12 cellular contexts compared by ENCODE assay signal in genomic region chr6:157223021-157223430, GRCh38.
DNase-seq lines count a peak whose midpoint lies in the region; ATAC-seq lines count a peak whose summit lies in the region.
"Had no signal": no experiment of that assay in that cellular context is flagged by ENCODE, and none has a peak within 500 bp of the region (broad histone marks: within the 10 kb centered on the region; RNA-seq: fewer than 3 reads in every experiment).

No MANE protein-coding gene starts in this region.

- H3K36me3 Mint-ChIP-seq in activated naive CD8-positive, alpha-beta T cell treated with anti-CD3 and anti-CD28 coated beads, Interleukin-2, amount 10 ng/mL, durations not matched to agents 7 days and 5 days: no peaks in the 10 kb centered on the region

- no peak overlapping the region for H3K27ac Mint-ChIP-seq in stimulated activated naive CD8-positive, alpha-beta T cell treated with anti-CD3 and anti-CD28 coated beads, Interleukin-15, amount 100 ng/mL, for 72 hours
- H3K27ac Mint-ChIP-seq in activated naive CD8-positive, alpha-beta T cell treated with anti-CD3 and anti-CD28 coated beads, Interleukin-2, amount 10 ng/mL, durations not matched to agents 7 days and 5 days: peak overlapping the region; percentile 84

- peak overlapping the region in 1 of 2 donors; percentile 60 for H3K4me3 Mint-ChIP-seq in stimulated activated naive CD8-positive, alpha-beta T cell treated with anti-CD3 and anti-CD28 coated beads, Interleukin-15, amount 100 ng/mL, for 72 hours
- H3K4me3 Mint-ChIP-seq in activated naive CD8-positive, alpha-beta T cell treated with anti-CD3 and anti-CD28 coated beads, Interleukin-2, amount 10 ng/mL, durations not matched to agents 7 days and 5 days: peak overlapping the region; percentile 61

- peak; percentile 60 for ATAC-seq in stimulated activated naive CD8-positive, alpha-beta T cell treated with anti-CD3 and anti-CD28 coated beads, Interleukin-15, amount 100 ng/mL, for 72 hours
- no peak for ATAC-seq in stimulated activated naive CD8-positive, alpha-beta T cell treated with anti-CD3 and anti-CD28 coated beads, Interleukin-15, Interleukin-2, amounts not matched to agents 100 U/mL and 50 U/mL, for 24 hours
- peak; percentile 67 for ATAC-seq in activated naive CD8-positive, alpha-beta T cell treated with anti-CD3 and anti-CD28 coated beads, Interleukin-2, amount 10 ng/mL, durations not matched to agents 7 days and 5 days (ENCODE audit: low read depth)

- H3K9me3 Mint-ChIP-seq in stimulated activated naive CD8-positive, alpha-beta T cell treated with anti-CD3 and anti-CD28 coated beads, Interleukin-15, amount 100 ng/mL, for 72 hours: no peaks in the 10 kb centered on the region
- H3K9me3 Mint-ChIP-seq in activated naive CD8-positive, alpha-beta T cell treated with anti-CD3 and anti-CD28 coated beads, Interleukin-2, amount 10 ng/mL, durations not matched to agents 7 days and 5 days: no peaks in the 10 kb centered on the region

- POLR2A ChIA-PET in activated naive CD8-positive, alpha-beta T cell treated with anti-CD3 and anti-CD28 coated beads, Interleukin-2, amount 10 ng/mL, durations not matched to agents 7 days and 5 days (lab: Charles Lee): interaction anchor here (0.8 to 1.8 kb wide), 3 partner anchors 13 to 202 kb away, joined by 4 to 7 read pairs (median 4); no protein-coding TSS in a partner anchor

- H3K36me3 ChIP-seq in KOPT-K1 (ENCODE audit: insufficient read depth, low read length): no peaks in the 10 kb centered on the region

- H3K27ac ChIP-seq in KOPT-K1 (ENCODE audit: low read depth, low read length, poor library complexity, severe bottlenecking): peak overlapping the region; percentile 30

- H3K9me3 ChIP-seq in KOPT-K1 (ENCODE audit: insufficient read depth, low read length, poor library complexity, severe bottlenecking): no peaks in the 10 kb centered on the region

- peaks cover 42% of the 10 kb centered on the region for H3K4me1 Mint-ChIP-seq in stimulated activated naive CD8-positive, alpha-beta T cell treated with anti-CD3 and anti-CD28 coated beads, Interleukin-15, amount 100 ng/mL, for 72 hours
- peaks cover 31% of the 10 kb centered on the region for H3K4me1 Mint-ChIP-seq in activated naive CD8-positive, alpha-beta T cell treated with anti-CD3 and anti-CD28 coated beads, Interleukin-2, amount 10 ng/mL, durations not matched to agents 7 days and 5 days

- DNase-seq in stimulated activated naive CD8-positive, alpha-beta T cell treated with anti-CD3 and anti-CD28 coated beads, Interleukin-15, amount 100 ng/mL, for 72 hours: peak in 1 of 2 donors; percentile 43
- DNase-seq in stimulated activated naive CD8-positive, alpha-beta T cell treated with anti-CD3 and anti-CD28 coated beads, Interleukin-15, Interleukin-2, amounts not matched to agents 100 U/mL and 50 U/mL, for 24 hours: no peak
- no peak for DNase-seq in activated naive CD8-positive, alpha-beta T cell treated with anti-CD3 and anti-CD28 coated beads, Interleukin-2, amount 10 ng/mL, durations not matched to agents 7 days and 5 days
- DNase-seq in AG08396 (ENCODE audit: low spot score) (no peak), NCI-H1417 treated with DMSO at 0.1 percent for 48 hours (lab: John Stamatoyannopoulos, UW) (no peak), NCI-H2081 (lab: John Stamatoyannopoulos, UW) (no peak), NCI-H2171 (lab: John Stamatoyannopoulos, UW) (no peak)
- DNase-seq: COR-L47; foreskin melanocyte; MM.1S; stimulated activated CD4-positive, alpha-beta T cell treated with anti-CD3 and anti-CD28 coated beads, Interleukin-15, amount 100 ng/mL, for 24 hours had no signal

- H3K27me3 Mint-ChIP-seq in stimulated activated naive CD8-positive, alpha-beta T cell treated with anti-CD3 and anti-CD28 coated beads, Interleukin-15, amount 100 ng/mL, for 72 hours: peaks cover 8% of the 10 kb centered on the region
- no peaks in the 10 kb centered on the region for H3K27me3 Mint-ChIP-seq in activated naive CD8-positive, alpha-beta T cell treated with anti-CD3 and anti-CD28 coated beads, Interleukin-2, amount 10 ng/mL, durations not matched to agents 7 days and 5 days
